In the genomic region with DNA sequence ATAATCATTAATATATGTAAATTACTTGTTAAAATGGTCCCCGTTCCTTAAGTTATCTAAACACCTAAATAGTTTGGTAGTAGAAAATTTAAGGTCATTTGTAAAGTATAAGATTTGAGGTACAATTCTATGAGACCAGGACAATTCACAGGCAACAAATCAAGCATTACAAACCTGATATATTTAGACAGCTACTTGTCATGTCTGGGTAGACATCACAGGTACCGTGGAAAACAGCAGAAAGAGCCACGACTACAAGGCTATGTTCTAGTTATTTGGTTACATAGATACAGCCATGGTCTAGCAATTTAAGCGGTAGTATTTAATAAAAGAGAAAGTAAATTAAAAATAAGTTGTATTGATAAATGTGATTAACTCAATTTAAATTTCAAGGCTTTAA, we compare ENCODE assay signal across 22 cellular contexts.
DNase-seq lines count a peak whose midpoint lies in the region; FAIRE-seq and TF ChIP-seq lines count a peak whose summit lies in the region.
"Had no signal": no experiment of that assay in that cellular context is flagged by ENCODE, and none has a peak within 500 bp of the region (broad histone marks: within the 10 kb centered on the region; RNA-seq: fewer than 3 reads in every experiment).

No MANE protein-coding gene starts in this region.

- 60 to 73% methylated on average over 4 of the region's 4 CpGs for WGBS in transverse colon (ENCODE audit: low coverage in 1 of 2), 2 donors

- no peaks in the 10 kb centered on the region for H3K27me3 ChIP-seq in transverse colon
- H3K27me3 ChIP-seq: BLaER1 treated with 17β-estradiol and CSF1 and Interleukin-3, amounts not matched to agents 10 nM and 100 nM had no signal

- no peak for TF ChIP-seq EP300 in transverse colon (IDR thresholded peaks at IDR 0.05; ENCODE audit: low read depth)

- TF ChIP-seq CTCF in astrocyte of the spinal cord (IDR thresholded peaks at IDR 0.05; ENCODE audit: low read depth, low read length) (no peak), transverse colon (IDR thresholded peaks at IDR 0.05) (no peak)

- H3K4me1 ChIP-seq in transverse colon = peaks cover 0 to 4% (median 0%) of the 10 kb centered on the region in 4 donors
- H3K4me1 ChIP-seq: A549 had no signal

- H3K4me3 ChIP-seq in astrocyte of the spinal cord (ENCODE audit: low read depth, low read length) (no peak overlapping the region), transverse colon (no peak overlapping the region)
- H3K4me3 ChIP-seq: A549; BLaER1 treated with 17β-estradiol and CSF1 and Interleukin-3, amounts not matched to agents 10 nM and 100 nM; GM12878 had no signal

- in situ Hi-C loops in Caki2 (cut with HindIII; ENCODE audit: low pct_unique_long_range_greater_than_20kb, low sequenced_read_pairs) = no loop called here
- in situ Hi-C loops in astrocyte of the spinal cord (cut with HindIII; ENCODE audit: low sequenced_read_pairs) = no loop called here
- in situ Hi-C loops in transverse colon (cut with MboI; ENCODE audit: low pct_ligation_motif_present in 1 of 4, low pct_unique_long_range_greater_than_20kb in 1 of 4, low sequenced_read_pairs in 3 of 4) = no loop called here

- no peak for FAIRE-seq in GM19239 (lab: Jason Lieb, UNC)
- FAIRE-seq: A549, D721Med, G401.6, GM12878, GM12892, GM18507 had no signal

- H3K36me3 ChIP-seq in transverse colon = no peaks in the 10 kb centered on the region
- H3K36me3 ChIP-seq: BLaER1 treated with 17β-estradiol and CSF1 and Interleukin-3, amounts not matched to agents 10 nM and 100 nM had no signal

- TF ChIP-seq POLR2A in transverse colon (IDR thresholded peaks at IDR 0.05) = no peak

- DNase-seq in Caki2 (ENCODE audit: low read depth) = peak; percentile 24
- DNase-seq in astrocyte of the spinal cord (ENCODE audit: low read depth, low spot score) = peak; percentile 5
- peak; percentile 20 for DNase-seq in kidney tubule cell (ENCODE audit: low spot score)
- DNase-seq in renal cortical epithelial cell (ENCODE audit: low read depth) = peak; percentile 18
- no peak for DNase-seq in anterior cingulate cortex (lab: John Stamatoyannopoulos, UW)
- DNase-seq in GM19239 (ENCODE audit: insufficient read length, low spot score) = no peak
- DNase-seq in transverse colon = no peak
- DNase-seq: AML-193; Calu3; CD4-positive, alpha-beta T cell; CD8-positive, alpha-beta memory T cell; COR-L47; DMS79 treated with DMSO at 0.1 percent for 48 hours had no signal

- no peaks in the 10 kb centered on the region for H3K9me3 ChIP-seq in transverse colon
- H3K9me3 ChIP-seq: A549 had no signal

- intact Hi-C loops in transverse colon (cut with DNase I; ENCODE audit: low total_unique reads) = no loop called here

- H3K27ac ChIP-seq in transverse colon = no peak overlapping the region
- H3K27ac ChIP-seq: 22Rv1; A549; BLaER1 treated with 17β-estradiol and CSF1 and Interleukin-3, amounts not matched to agents 10 nM and 100 nM; C4-2B had no signal

Comparison
In these comparisons a context has a peak if more than half of its experiments do, and no peak if none do; other contexts are left out.
1. DNase-seq: peak in Caki2 (single experiment), astrocyte of the spinal cord (single experiment), kidney tubule cell (single experiment) and renal cortical epithelial cell (single experiment); none in anterior cingulate cortex (0 of 58), GM19239 (single experiment) and transverse colon (single experiment).